Comparison of ENCODE assay signal across 14 cellular contexts in the genomic region with DNA sequence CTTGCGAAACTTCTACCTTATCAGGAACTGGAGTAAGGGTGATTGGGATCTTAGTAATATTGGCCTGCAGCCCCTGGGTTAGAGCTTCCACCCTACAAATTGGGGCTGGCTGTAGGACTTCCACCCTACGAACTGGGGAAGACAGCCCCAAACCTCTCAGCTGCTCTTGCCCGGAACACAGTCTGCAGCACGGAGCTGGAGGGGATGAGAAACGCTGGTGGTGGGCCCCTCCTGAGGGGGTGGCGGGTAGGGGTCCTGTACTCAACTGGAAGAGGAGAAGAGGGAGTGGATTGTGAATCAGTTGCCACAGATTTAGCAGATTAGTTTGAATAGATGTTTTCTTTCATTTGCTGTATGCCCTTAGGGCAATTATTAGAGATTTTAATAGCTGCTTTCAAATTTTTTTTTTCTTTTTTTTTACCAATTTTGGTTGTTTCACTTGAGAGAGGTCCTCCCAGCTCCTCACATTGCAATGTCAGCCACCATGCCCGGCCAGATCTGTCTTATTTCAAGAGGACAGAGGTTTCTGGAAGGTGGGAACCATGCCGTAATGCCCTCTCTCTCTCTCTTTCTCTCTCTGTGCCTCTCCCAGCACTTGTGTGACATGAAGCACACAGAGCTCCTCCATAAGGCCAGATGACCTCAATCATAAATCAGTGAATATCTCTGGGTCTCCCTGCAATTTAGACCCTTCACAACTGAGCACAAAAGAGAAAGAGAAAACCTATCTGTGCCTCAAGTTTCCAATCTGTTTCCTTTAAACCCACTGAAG.
A peak's percentile ranks its signal among the peaks of the same experiment; 100 is the strongest.
DNase-seq lines count a peak whose midpoint lies in the region; ATAC-seq and TF ChIP-seq lines count a peak whose summit lies in the region.
"Had no signal": no experiment of that assay in that cellular context is flagged by ENCODE, and none has a peak within 500 bp of the region (broad histone marks: within the 10 kb centered on the region; RNA-seq: fewer than 3 reads in every experiment).

No MANE protein-coding gene starts in this region.

- no peaks in the 10 kb centered on the region for H3K36me3 Mint-ChIP-seq in osteocyte (ENCODE audit: unreplicated experiment)
- H3K36me3 Mint-ChIP-seq: CD8-positive, alpha-beta memory T cell had no signal

- H3K9me3 Mint-ChIP-seq in osteocyte (ENCODE audit: unreplicated experiment): peaks cover 19% of the 10 kb centered on the region

- no peaks in the 10 kb centered on the region for H3K4me1 Mint-ChIP-seq in osteocyte (ENCODE audit: unreplicated experiment)
- H3K4me1 Mint-ChIP-seq: CD8-positive, alpha-beta memory T cell had no signal

- no peaks in the 10 kb centered on the region for H3K79me2 ChIP-seq in DOHH2 (ENCODE audit: control insufficient read depth, low read length)

- H3F3A ChIP-seq in DOHH2 (ENCODE audit: control insufficient read depth, insufficient read depth): peaks cover 28% of the 10 kb centered on the region

- no peak for ATAC-seq in HG02884 (IDR thresholded peaks at IDR 0.05; ENCODE audit: unreplicated experiment)
- ATAC-seq: K562 had no signal

- no peaks in the 10 kb centered on the region for H4K20me1 ChIP-seq in BLaER1 treated with 17β-estradiol and CSF1 and Interleukin-3, amounts not matched to agents 10 nM and 100 nM
- no peaks in the 10 kb centered on the region for H4K20me1 ChIP-seq in DOHH2 (ENCODE audit: control insufficient read depth, insufficient read depth, low read depth, low read length)

- no peak overlapping the region for H3K27ac Mint-ChIP-seq in osteocyte (ENCODE audit: unreplicated experiment)
- H3K27ac Mint-ChIP-seq: CD8-positive, alpha-beta memory T cell had no signal

- peaks cover 14 to 43% (median 32%) of the 10 kb centered on the region in 11 experiments for H3K9me3 ChIP-seq in BLaER1 treated with 17β-estradiol and CSF1 and Interleukin-3, amounts not matched to agents 10 nM and 100 nM (replicated peaks in 1 of 11)
- peaks cover 25% of the 10 kb centered on the region for H3K9me3 ChIP-seq in DOHH2 (ENCODE audit: control insufficient read depth, insufficient read depth, low read length)

- H3K4me3 Mint-ChIP-seq in osteocyte (ENCODE audit: unreplicated experiment): no peak overlapping the region
- H3K4me3 Mint-ChIP-seq: CD8-positive, alpha-beta memory T cell had no signal

- no peaks in the 10 kb centered on the region for H3K27me3 ChIP-seq in BLaER1 treated with 17β-estradiol and CSF1 and Interleukin-3, amounts not matched to agents 10 nM and 100 nM
- no peaks in the 10 kb centered on the region for H3K27me3 ChIP-seq in DOHH2 (ENCODE audit: control insufficient read depth, low read length)

- H3K27ac ChIP-seq in BLaER1 treated with 17β-estradiol and CSF1 and Interleukin-3, amounts not matched to agents 10 nM and 100 nM: no peak overlapping the region
- peak overlapping the region; percentile 99 for H3K27ac ChIP-seq in DOHH2 (ENCODE audit: low read depth, low read length)

- H3K9me2 ChIP-seq in DOHH2 (replicated peaks; ENCODE audit: control insufficient read depth, low read length): no peaks in the 10 kb centered on the region

- peaks cover 10 to 28% (median 23%) of the 10 kb centered on the region in 10 experiments; a peak in 19 of 20 replicates for H3K4me1 ChIP-seq in BLaER1 treated with 17β-estradiol and CSF1 and Interleukin-3, amounts not matched to agents 10 nM and 100 nM
- peaks cover 71% of the 10 kb centered on the region for H3K4me1 ChIP-seq in DOHH2 (ENCODE audit: control insufficient read depth, low read length)

- H3K36me3 ChIP-seq in BLaER1 treated with 17β-estradiol and CSF1 and Interleukin-3, amounts not matched to agents 10 nM and 100 nM: no peaks in the 10 kb centered on the region
- H3K36me3 ChIP-seq in DOHH2 (ENCODE audit: control insufficient read depth, low read length): peaks cover 27% of the 10 kb centered on the region

- H3K4me2 ChIP-seq in BLaER1 treated with 17β-estradiol and CSF1 and Interleukin-3, amounts not matched to agents 10 nM and 100 nM: peak overlapping the region in 6 of 11 experiments; percentile 65 to 91 (median 76); a peak in 10 of 22 replicates
- peak overlapping the region; percentile 99 for H3K4me2 ChIP-seq in DOHH2 (ENCODE audit: low read length)

- no peak for TF ChIP-seq CTCF in DOHH2 (IDR thresholded peaks at IDR 0.05; ENCODE audit: low read depth, low read length, poor library complexity, severe bottlenecking)
- no peak for TF ChIP-seq CTCF in osteocyte (IDR thresholded peaks at IDR 0.05)

- no peak overlapping the region for H3K9ac ChIP-seq in BLaER1 treated with 17β-estradiol and CSF1 and Interleukin-3, amounts not matched to agents 10 nM and 100 nM

- peaks cover 41% of the 10 kb centered on the region for H3K27me3 Mint-ChIP-seq in osteocyte (ENCODE audit: unreplicated experiment)

- DNase-seq in ecto neural progenitor cell (ENCODE audit: low spot score): peak; percentile 22
- peak; percentile 73 for DNase-seq in osteocyte (ENCODE audit: extremely low spot score, unreplicated experiment)
- DNase-seq in A172 (ENCODE audit: low spot score): no peak
- DNase-seq in GDM1 (lab: John Stamatoyannopoulos, UW): no peak
- DNase-seq: CD8-positive, alpha-beta memory T cell; MV-4-11; NCI-H146; NCI-H2081; NCI-H226; SHP77 treated with DMSO at 0.1 percent for 48 hours had no signal

- no peak overlapping the region for H3K4me3 ChIP-seq in BLaER1 treated with 17β-estradiol and CSF1 and Interleukin-3, amounts not matched to agents 10 nM and 100 nM
- H3K4me3 ChIP-seq in DOHH2 (ENCODE audit: low read length): peak overlapping the region; percentile 74
- H3K4me3 ChIP-seq: K562 had no signal

Comparison
In these comparisons a context has a peak if more than half of its experiments do, and no peak if none do; other contexts are left out.
1. DNase-seq: peak in ecto neural progenitor cell (single experiment) and osteocyte (single experiment); none in A172 (single experiment) and GDM1 (single experiment).